Comparison of ENCODE assay signal across 8 cellular contexts in the genomic region with DNA sequence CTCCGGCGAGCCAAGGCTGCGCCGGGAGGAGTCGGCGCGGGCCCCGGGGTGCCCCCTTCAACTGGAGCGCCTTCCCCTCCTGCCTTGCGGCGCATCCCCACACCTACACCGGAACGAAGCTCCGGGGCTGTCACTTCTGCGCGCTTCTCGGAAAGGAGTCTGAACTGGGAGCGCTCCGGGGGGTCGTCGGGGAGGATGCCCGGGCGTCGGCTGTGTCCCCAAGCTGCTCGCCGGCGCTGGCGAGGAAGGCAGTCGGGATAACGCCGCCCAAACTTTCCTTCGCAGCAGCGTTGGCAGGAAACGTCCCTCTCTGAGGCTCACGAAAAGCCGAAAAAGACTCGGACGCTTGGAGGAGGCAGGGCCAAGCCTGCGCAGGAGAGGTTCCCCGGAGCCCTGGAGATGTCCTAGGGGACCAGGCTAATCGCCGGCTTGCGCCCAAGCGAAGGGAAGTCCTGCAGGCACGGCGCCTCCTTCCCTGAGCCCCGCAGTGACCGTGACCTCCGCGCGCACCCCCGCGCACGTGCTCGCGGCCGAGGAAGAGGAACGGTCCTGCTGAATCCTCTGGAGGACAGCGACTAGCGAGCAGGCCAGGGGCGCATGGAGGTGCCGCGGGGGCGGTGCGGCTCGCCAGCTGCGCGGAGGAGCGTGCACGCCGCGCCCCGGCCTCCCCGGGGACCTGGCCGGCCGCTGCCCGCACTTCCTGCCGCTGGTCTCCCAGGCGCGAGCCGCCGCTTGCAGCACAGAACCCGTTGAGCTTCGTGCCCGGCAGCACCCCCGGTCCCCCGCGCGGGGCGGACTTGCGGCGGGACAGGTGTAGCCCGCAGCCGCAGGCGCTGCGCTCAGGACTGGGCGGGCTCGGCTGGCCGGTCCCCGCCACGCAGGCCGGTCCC. TPM values are rescaled to one million over a fixed set of nuclear protein-coding genes. Genes with fewer than 3 reads are reported as not detected.
DNase-seq lines count a peak whose midpoint lies in the region; ATAC-seq and TF ChIP-seq lines count a peak whose summit lies in the region.

Gene SH3RF3 (plus strand): TSS at position 740 of the 890 bp plus-strand sequence.

- H3K4me1 ChIP-seq in BLaER1 (peaks cover 70% of the 10 kb centered on the region), Peyer's patch (peaks cover 0 to 18% (median 7%) of the 10 kb centered on the region in 4 donors), hepatocyte (ENCODE audit: insufficient read depth) (no peaks in the 10 kb centered on the region), rectal smooth muscle tissue (ENCODE audit: control insufficient read depth, insufficient read depth, low read length) (peaks cover 3% of the 10 kb centered on the region)

- H3K9ac ChIP-seq in BLaER1 (peak within 1 kb of the TSS; percentile 82), rectal smooth muscle tissue (ENCODE audit: low read length) (no peak within 1 kb of the TSS)

- DNase-seq in Peyer's patch = peak in 2 of 3 donors; percentile 55 to 58
- no peak for DNase-seq in astrocyte of the cerebellum (ENCODE audit: low read depth)
- DNase-seq in hepatocyte (ENCODE audit: low spot score) = peak; percentile 49

- no peaks in the 10 kb centered on the region for H3K36me3 ChIP-seq in BLaER1
- no peaks in the 10 kb centered on the region for H3K36me3 ChIP-seq in Peyer's patch
- no peaks in the 10 kb centered on the region for H3K36me3 ChIP-seq in hepatocyte (replicated peaks; ENCODE audit: insufficient read depth, low read depth)
- H3K36me3 ChIP-seq in rectal smooth muscle tissue (ENCODE audit: control insufficient read depth, insufficient read depth, low read length) = no peaks in the 10 kb centered on the region

- peak within 1 kb of the TSS; percentile 85 for H3K4me3 ChIP-seq in BLaER1
- peak within 1 kb of the TSS; percentile 29 to 58 (median 56) for H3K4me3 ChIP-seq in Peyer's patch
- peak within 1 kb of the TSS; percentile 72 for H3K4me3 ChIP-seq in astrocyte of the cerebellum (ENCODE audit: low read depth, low read length)
- H3K4me3 ChIP-seq in hepatocyte = peak within 1 kb of the TSS; percentile 66
- H3K4me3 ChIP-seq in rectal smooth muscle tissue (ENCODE audit: low read length) = peak within 1 kb of the TSS; percentile 89

- no peak for TF ChIP-seq POLR2A in Peyer's patch (IDR thresholded peaks at IDR 0.05)

- peaks cover 2% of the 10 kb centered on the region for H3K79me2 ChIP-seq in hepatocyte

- H3K4me2 ChIP-seq in BLaER1 (peak within 1 kb of the TSS; percentile 99), hepatocyte (peak within 1 kb of the TSS; percentile 99)

- WGBS in hepatocyte (ENCODE audit: low lambda C conversion rate, missing lambda C conversion rate) = under 1% methylated on average over 100 of the region's 102 CpGs

- H2AFZ ChIP-seq in hepatocyte = peak within 1 kb of the TSS; percentile 27

- H3K27ac ChIP-seq in BLaER1 (peak within 1 kb of the TSS; percentile 79), Peyer's patch (peak within 1 kb of the TSS; percentile 28 to 78 (median 74)), hepatocyte (no peak within 1 kb of the TSS), rectal smooth muscle tissue (ENCODE audit: low read depth, low read length) (peak within 1 kb of the TSS; percentile 48)

- TF ChIP-seq CTCF in Peyer's patch (IDR thresholded peaks at IDR 0.05) (no peak), astrocyte of the cerebellum (IDR thresholded peaks at IDR 0.05; ENCODE audit: low read depth, low read length, missing control alignments) (no peak), hepatocyte (IDR thresholded peaks at IDR 0.05; ENCODE audit: poor library complexity) (no peak)

- H3K9me2 ChIP-seq in hepatocyte (replicated peaks; ENCODE audit: insufficient read depth) = no peaks in the 10 kb centered on the region

- peaks cover 13% of the 10 kb centered on the region; the same call in 1 of the 2 replicates for H3K27me3 ChIP-seq in BLaER1
- H3K27me3 ChIP-seq in Peyer's patch = peaks cover 0 to 4% of the 10 kb centered on the region in 2 donors
- peaks cover 36% of the 10 kb centered on the region for H3K27me3 ChIP-seq in hepatocyte
- H3K27me3 ChIP-seq in rectal smooth muscle tissue (ENCODE audit: control insufficient read depth, insufficient read depth, low read length) = peaks cover 5% of the 10 kb centered on the region

- ATAC-seq in GM21381 (IDR thresholded peaks at IDR 0.05; ENCODE audit: unreplicated experiment) (peak; percentile 39), GM19455 (IDR thresholded peaks at IDR 0.05; ENCODE audit: unreplicated experiment) (no peak), GM19467 (IDR thresholded peaks at IDR 0.05; ENCODE audit: unreplicated experiment) (no peak)

- H4K20me1 ChIP-seq in BLaER1 = peaks cover 47% of the 10 kb centered on the region
- no peaks in the 10 kb centered on the region for H4K20me1 ChIP-seq in hepatocyte (ENCODE audit: insufficient read depth, poor library complexity, severe bottlenecking)

- in situ Hi-C loops in astrocyte of the cerebellum (cut with HindIII; ENCODE audit: low sequenced_read_pairs) = no loop called here

- no peaks in the 10 kb centered on the region for H3K9me3 ChIP-seq in BLaER1
- H3K9me3 ChIP-seq in Peyer's patch = no peaks in the 10 kb centered on the region
- no peaks in the 10 kb centered on the region for H3K9me3 ChIP-seq in hepatocyte (ENCODE audit: low read depth)

RNA-seq across cellular contexts. Expression of gene SH3RF3, which starts in this region (rescaled TPM):
- total RNA-seq in Peyer's patch (1 to 10 TPM; 1.1 to 5.0 (median 3.3) TPM), hepatocyte (1.9 and 2.1 TPM in 2 replicates)
- polyA plus RNA-seq in hepatocyte = 1.1 and 1.9 TPM in 2 replicates
